Comparison of ENCODE assay signal across 16 cellular contexts in the genomic region with DNA sequence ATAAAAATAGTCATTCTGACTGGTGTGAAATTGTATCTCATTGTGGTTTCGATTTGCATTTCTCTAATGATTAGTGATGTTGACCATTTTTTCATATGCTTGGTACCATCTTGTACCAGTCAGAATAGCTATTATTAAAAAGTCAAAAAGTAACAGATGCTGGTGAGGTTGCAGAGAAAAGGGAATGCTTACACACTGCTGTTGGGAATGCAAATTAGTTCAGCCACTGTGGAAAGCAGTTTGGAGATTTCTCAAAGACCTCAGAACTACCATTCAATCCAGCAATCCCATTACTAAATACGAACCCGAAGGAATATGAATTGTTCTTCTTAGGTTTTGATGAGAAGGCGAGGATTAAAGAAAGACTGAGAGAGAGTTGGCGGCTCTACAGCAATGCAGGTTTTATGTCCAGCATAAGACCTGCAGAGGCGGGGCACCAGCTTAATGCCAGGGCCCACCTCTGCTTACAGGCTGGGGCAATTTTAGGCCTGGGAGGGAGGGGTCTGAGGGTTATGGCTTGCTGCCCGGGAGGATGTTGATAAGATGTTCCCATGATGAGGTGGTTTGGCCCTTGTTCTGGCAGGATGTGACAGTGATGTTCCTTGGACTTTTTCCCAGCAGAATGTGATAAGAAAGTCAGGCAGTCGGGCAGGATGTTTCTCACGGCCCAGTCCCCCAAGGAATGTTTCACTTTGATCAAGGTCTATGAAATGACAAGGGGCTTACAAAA.
DNase-seq lines count a peak whose midpoint lies in the region; ATAC-seq and TF ChIP-seq lines count a peak whose summit lies in the region.
"Had no signal": no experiment of that assay in that cellular context is flagged by ENCODE, and none has a peak within 500 bp of the region (broad histone marks: within the 10 kb centered on the region; RNA-seq: fewer than 3 reads in every experiment).

No MANE protein-coding gene starts in this region.

- H2AFZ ChIP-seq in ACC112 (ENCODE audit: low read length, unreplicated experiment), result no peak overlapping the region

- H3K36me3 ChIP-seq in ACC112 (ENCODE audit: insufficient read depth, low read length), result no peaks in the 10 kb centered on the region

- H3K27me3 Mint-ChIP-seq in mesothelial cell of epicardium (ENCODE audit: low read depth), result no peaks in the 10 kb centered on the region
- no peaks in the 10 kb centered on the region for H3K27me3 Mint-ChIP-seq in activated T-helper 17 cell treated with anti-CD3 and anti-CD28 coated beads, Interleukin-2, amount 50 U/mL, for 72 hours
- H3K27me3 Mint-ChIP-seq in activated naive CD8-positive, alpha-beta T cell treated with anti-CD3 and anti-CD28 coated beads, Interleukin-2, amount 50 U/mL, for 24 hours, result no peaks in the 10 kb centered on the region
- H3K27me3 Mint-ChIP-seq: CD4-positive, alpha-beta T cell had no signal

- H3K4me3 ChIP-seq in ACC112 (ENCODE audit: low read depth, low read length), result no peak overlapping the region; the same call in 1 of the 2 replicates
- H3K4me3 ChIP-seq: A549, body of pancreas had no signal

- DNase-seq in glomerular endothelial cell (ENCODE audit: extremely low read depth, low read depth, low spot score), result peak; percentile 74
- no peak for DNase-seq in mesothelial cell of epicardium (ENCODE audit: low spot score in 2 of 2, unreplicated experiment in 2 of 2)
- no peak for DNase-seq in NCI-H146 treated with DMSO at 0.1 percent for 48 hours (lab: John Stamatoyannopoulos, UW; ENCODE audit: unreplicated experiment)
- DNase-seq in activated naive CD8-positive, alpha-beta T cell treated with anti-CD3 and anti-CD28 coated beads, Interleukin-2, amount 50 U/mL, for 24 hours, result no peak
- DNase-seq: activated gamma-delta T cell; CD4-positive, alpha-beta T cell; DND-41; midbrain; NCI-H2227 treated with DMSO at 0.1 percent for 48 hours had no signal

- ATAC-seq in HG02678 (IDR thresholded peaks at IDR 0.05; ENCODE audit: unreplicated experiment), result no peak
- ATAC-seq in activated T-helper 17 cell treated with anti-CD3 and anti-CD28 coated beads, Interleukin-2, amount 50 U/mL, for 72 hours (replicated peaks), result no peak
- no peak for ATAC-seq in activated naive CD8-positive, alpha-beta T cell treated with anti-CD3 and anti-CD28 coated beads, Interleukin-2, amount 50 U/mL, for 24 hours
- ATAC-seq: A549, body of pancreas, HCT116 had no signal

- peak overlapping the region; percentile 61 for H3K27ac ChIP-seq in ACC112 (ENCODE audit: low read depth, low read length)
- H3K27ac ChIP-seq in VCaP, result peak overlapping the region; percentile 51
- H3K27ac ChIP-seq: A549, body of pancreas had no signal

- no peaks in the 10 kb centered on the region for H3K4me1 Mint-ChIP-seq in mesothelial cell of epicardium
- H3K4me1 Mint-ChIP-seq in activated T-helper 17 cell treated with anti-CD3 and anti-CD28 coated beads, Interleukin-2, amount 50 U/mL, for 72 hours, result peaks cover 11% of the 10 kb centered on the region
- no peaks in the 10 kb centered on the region for H3K4me1 Mint-ChIP-seq in activated naive CD8-positive, alpha-beta T cell treated with anti-CD3 and anti-CD28 coated beads, Interleukin-2, amount 50 U/mL, for 24 hours

- no peaks in the 10 kb centered on the region for H3K27me3 ChIP-seq in ACC112 (ENCODE audit: insufficient read depth, low read length)
- H3K27me3 ChIP-seq: body of pancreas had no signal

- H3K36me3 Mint-ChIP-seq in mesothelial cell of epicardium, result peaks cover 52% of the 10 kb centered on the region
- H3K36me3 Mint-ChIP-seq in activated T-helper 17 cell treated with anti-CD3 and anti-CD28 coated beads, Interleukin-2, amount 50 U/mL, for 72 hours (ENCODE audit: low read depth), result no peaks in the 10 kb centered on the region
- peaks cover 19% of the 10 kb centered on the region for H3K36me3 Mint-ChIP-seq in activated naive CD8-positive, alpha-beta T cell treated with anti-CD3 and anti-CD28 coated beads, Interleukin-2, amount 50 U/mL, for 24 hours (ENCODE audit: low read depth)

- TF ChIP-seq CTCF in VCaP (conservative IDR thresholded peaks at IDR 0.05) (no peak), mesothelial cell of epicardium (IDR thresholded peaks at IDR 0.05; ENCODE audit: unreplicated experiment) (no peak)

- H3K4me1 ChIP-seq in ACC112 (ENCODE audit: control insufficient read depth, insufficient read depth, low read length, unreplicated experiment), result no peaks in the 10 kb centered on the region
- H3K4me1 ChIP-seq: A549, body of pancreas had no signal

- peak overlapping the region; percentile 25 for H3K27ac Mint-ChIP-seq in mesothelial cell of epicardium
- no peak overlapping the region for H3K27ac Mint-ChIP-seq in activated T-helper 17 cell treated with anti-CD3 and anti-CD28 coated beads, Interleukin-2, amount 50 U/mL, for 72 hours
- no peak overlapping the region for H3K27ac Mint-ChIP-seq in activated naive CD8-positive, alpha-beta T cell treated with anti-CD3 and anti-CD28 coated beads, Interleukin-2, amount 50 U/mL, for 24 hours
- H3K27ac Mint-ChIP-seq: CD4-positive, alpha-beta T cell had no signal

- no peak overlapping the region for H3K4me3 Mint-ChIP-seq in mesothelial cell of epicardium
- H3K4me3 Mint-ChIP-seq in activated T-helper 17 cell treated with anti-CD3 and anti-CD28 coated beads, Interleukin-2, amount 50 U/mL, for 72 hours, result no peak overlapping the region
- H3K4me3 Mint-ChIP-seq in activated naive CD8-positive, alpha-beta T cell treated with anti-CD3 and anti-CD28 coated beads, Interleukin-2, amount 50 U/mL, for 24 hours, result no peak overlapping the region
- H3K4me3 Mint-ChIP-seq: CD4-positive, alpha-beta T cell had no signal

- H3K79me2 ChIP-seq in ACC112 (ENCODE audit: control insufficient read depth, insufficient read depth, low read length, unreplicated experiment), result no peaks in the 10 kb centered on the region

- H3K9me3 Mint-ChIP-seq in mesothelial cell of epicardium, result peaks cover 59% of the 10 kb centered on the region
- peaks cover 14% of the 10 kb centered on the region for H3K9me3 Mint-ChIP-seq in activated T-helper 17 cell treated with anti-CD3 and anti-CD28 coated beads, Interleukin-2, amount 50 U/mL, for 72 hours
- H3K9me3 Mint-ChIP-seq in activated naive CD8-positive, alpha-beta T cell treated with anti-CD3 and anti-CD28 coated beads, Interleukin-2, amount 50 U/mL, for 24 hours, result peaks cover 30% of the 10 kb centered on the region
